In genomic region chr7:139648617-139648932, GRCh38 we compare ENCODE assay signal across 12 cellular contexts.
DNase-seq lines count a peak whose midpoint lies in the region; ATAC-seq and TF ChIP-seq lines count a peak whose summit lies in the region.
"Had no signal": no experiment of that assay in that cellular context is flagged by ENCODE, and none has a peak within 500 bp of the region (broad histone marks: within the 10 kb centered on the region; RNA-seq: fewer than 3 reads in every experiment).

No MANE protein-coding gene starts in this region.

- peak overlapping the region in 1 of 4 donors; percentile 9 for H3K4me3 ChIP-seq in Peyer's patch
- H3K4me3 ChIP-seq in upper lobe of left lung, result peak overlapping the region in 2 of 4 donors; percentile 6 to 22

- H3K27ac Mint-ChIP-seq in activated naive CD4-positive, alpha-beta T cell treated with anti-CD3 and anti-CD28 coated beads, Interleukin-2, amount 10 ng/mL, durations not matched to agents 7 days and 5 days, result peak overlapping the region; percentile 2
- peak overlapping the region; percentile 87 to 94 (median 90) for H3K27ac Mint-ChIP-seq in immature natural killer cell

- TF ChIP-seq CTCF in Peyer's patch (IDR thresholded peaks at IDR 0.05) (no peak), upper lobe of left lung (IDR thresholded peaks at IDR 0.05) (no peak)

- peaks cover 56% of the 10 kb centered on the region for H3K4me1 Mint-ChIP-seq in activated naive CD4-positive, alpha-beta T cell treated with anti-CD3 and anti-CD28 coated beads, Interleukin-2, amount 10 ng/mL, durations not matched to agents 7 days and 5 days
- H3K4me1 Mint-ChIP-seq in immature natural killer cell, result peaks cover 73 to 87% of the 10 kb centered on the region in 2 donors

- no peaks in the 10 kb centered on the region for H3K9me3 Mint-ChIP-seq in activated naive CD4-positive, alpha-beta T cell treated with anti-CD3 and anti-CD28 coated beads, Interleukin-2, amount 10 ng/mL, durations not matched to agents 7 days and 5 days
- no peaks in the 10 kb centered on the region for H3K9me3 Mint-ChIP-seq in immature natural killer cell

- H3K4me1 ChIP-seq in Peyer's patch, result peaks cover 0 to 18% (median 9%) of the 10 kb centered on the region in 4 donors
- H3K4me1 ChIP-seq in upper lobe of left lung, result peaks cover 53 to 74% (median 62%) of the 10 kb centered on the region in 4 donors

- H3K27ac ChIP-seq in Peyer's patch (peak overlapping the region; percentile 62 to 80 (median 66)), upper lobe of left lung (peak overlapping the region; percentile 77 to 83 (median 80))

- H3K4me3 Mint-ChIP-seq in activated naive CD4-positive, alpha-beta T cell treated with anti-CD3 and anti-CD28 coated beads, Interleukin-2, amount 10 ng/mL, durations not matched to agents 7 days and 5 days, result peak overlapping the region; percentile 22
- H3K4me3 Mint-ChIP-seq in immature natural killer cell, result peak overlapping the region; percentile 48 to 81 (median 75)

- WGBS in upper lobe of left lung, 2 donors, result 27 to 38% methylated on average over 12 of the region's 12 CpGs

- ATAC-seq in upper lobe of left lung (ENCODE audit: low FRiP score in 2 of 2) (no peak), GM19035 (IDR thresholded peaks at IDR 0.05; ENCODE audit: unreplicated experiment) (no peak)

- H3K27me3 Mint-ChIP-seq in activated naive CD4-positive, alpha-beta T cell treated with anti-CD3 and anti-CD28 coated beads, Interleukin-2, amount 10 ng/mL, durations not matched to agents 7 days and 5 days, result no peaks in the 10 kb centered on the region
- H3K27me3 Mint-ChIP-seq in immature natural killer cell (ENCODE audit: low read depth in 3 of 3), result peaks cover 0 to 7% (median 4%) of the 10 kb centered on the region in 3 donors

- TF ChIP-seq EP300 in upper lobe of left lung (IDR thresholded peaks at IDR 0.05), result no peak

- CTCF ChIA-PET in activated naive CD4-positive, alpha-beta T cell treated with anti-CD3 and anti-CD28 coated beads, Interleukin-2, amount 10 ng/mL, durations not matched to agents 7 days and 5 days (lab: Charles Lee), result interaction anchor here (1.4 to 5.2 kb wide), 3 partner anchors 28 to 352 kb away, joined by 3 to 131 read pairs (median 46); no protein-coding TSS in a partner anchor

- H3K36me3 ChIP-seq in Peyer's patch, result no peaks in the 10 kb centered on the region
- H3K36me3 ChIP-seq in upper lobe of left lung, result peaks cover 0 to 17% (median 2%) of the 10 kb centered on the region in 4 donors

- DNase-seq in activated naive CD4-positive, alpha-beta T cell treated with anti-CD3 and anti-CD28 coated beads, Interleukin-2, amount 10 ng/mL, durations not matched to agents 7 days and 5 days, result no peak
- DNase-seq in activated naive CD4-positive, alpha-beta T cell treated with Interleukin-2 at 50 U/mL for 16 hours, result no peak
- no peak for DNase-seq in Peyer's patch
- no peak for DNase-seq in immature natural killer cell
- DNase-seq in upper lobe of left lung, result no peak
- DNase-seq in stimulated activated CD4-positive, alpha-beta T cell treated with anti-CD3 and anti-CD28 coated beads, Interleukin-4, amount 100 ng/mL, for 1 hour, result no peak
- DNase-seq in NCI-H526 (lab: John Stamatoyannopoulos, UW), result no peak
- DNase-seq: activated CD4-positive, alpha-beta T cell treated with anti-CD3 and anti-CD28 coated beads, Interleukin-2, amount 50 U/mL, for 1 hour; effector CD8-positive, alpha-beta T cell; mammary epithelial cell; NCI-H446 had no signal

- no peaks in the 10 kb centered on the region for H3K9me3 ChIP-seq in Peyer's patch
- no peaks in the 10 kb centered on the region for H3K9me3 ChIP-seq in upper lobe of left lung

- no peaks in the 10 kb centered on the region for H3K27me3 ChIP-seq in Peyer's patch
- no peaks in the 10 kb centered on the region for H3K27me3 ChIP-seq in upper lobe of left lung

- peaks cover 3% of the 10 kb centered on the region for H3K36me3 Mint-ChIP-seq in activated naive CD4-positive, alpha-beta T cell treated with anti-CD3 and anti-CD28 coated beads, Interleukin-2, amount 10 ng/mL, durations not matched to agents 7 days and 5 days
- H3K36me3 Mint-ChIP-seq in immature natural killer cell, result peaks cover 0 to 5% (median 3%) of the 10 kb centered on the region in 3 donors

- TF ChIP-seq POLR2A in Peyer's patch (IDR thresholded peaks at IDR 0.05), result no peak
- TF ChIP-seq POLR2A in upper lobe of left lung (IDR thresholded peaks at IDR 0.05), result no peak
